17 cellular contexts compared by ENCODE assay signal in the genomic region with DNA sequence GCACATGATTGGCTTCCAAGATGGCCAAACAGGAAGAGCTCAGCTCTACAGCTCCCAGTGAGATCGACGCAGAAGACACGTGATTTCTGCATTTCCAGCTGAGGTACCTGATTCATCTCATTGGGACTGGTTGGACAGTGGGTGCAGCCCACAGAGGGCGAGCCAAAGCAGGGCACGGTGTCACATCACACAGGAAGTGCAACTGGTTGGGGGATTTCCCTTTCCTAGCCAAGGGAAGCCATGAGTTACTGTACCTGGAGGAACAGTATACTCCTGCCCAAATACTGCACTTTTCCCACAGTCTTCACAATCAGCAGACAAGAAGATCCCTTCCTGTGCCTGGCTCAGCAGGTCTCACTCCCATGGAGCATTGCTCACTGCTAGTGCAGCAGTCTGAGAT.
DNase-seq lines count a peak whose midpoint lies in the region; ATAC-seq, FAIRE-seq and TF ChIP-seq lines count a peak whose summit lies in the region.
"Had no signal": no experiment of that assay in that cellular context is flagged by ENCODE, and none has a peak within 500 bp of the region (broad histone marks: within the 10 kb centered on the region; RNA-seq: fewer than 3 reads in every experiment).

No MANE protein-coding gene starts in this region.

- ATAC-seq in activated CD8-positive, alpha-beta T cell treated with anti-CD3 and anti-CD28 coated beads for 36 hours, result no peak
- no peak for ATAC-seq in activated CD8-positive, alpha-beta T cell treated with anti-CD3 and anti-CD28 coated beads, Interleukin-2, amount 10 ng/mL, durations not matched to agents 7 days and 5 days
- ATAC-seq in GM18867 (IDR thresholded peaks at IDR 0.05; ENCODE audit: unreplicated experiment) (peak; percentile 41), HG03045 (IDR thresholded peaks at IDR 0.05; ENCODE audit: unreplicated experiment) (no peak)
- peak; percentile 42 for ATAC-seq in activated T-helper 17 cell treated with anti-CD3 and anti-CD28 coated beads, Interleukin-2, amount 50 U/mL, for 72 hours (replicated peaks)
- ATAC-seq: A549, GM23338 had no signal

- H3K36me3 Mint-ChIP-seq in activated CD8-positive, alpha-beta T cell treated with anti-CD3 and anti-CD28 coated beads for 36 hours (ENCODE audit: low read depth), result peaks cover 2% of the 10 kb centered on the region
- H3K36me3 Mint-ChIP-seq in activated CD8-positive, alpha-beta T cell treated with anti-CD3 and anti-CD28 coated beads, Interleukin-2, amount 10 ng/mL, durations not matched to agents 7 days and 5 days (ENCODE audit: low read depth), result no peaks in the 10 kb centered on the region
- no peaks in the 10 kb centered on the region for H3K36me3 Mint-ChIP-seq in activated T-helper 17 cell treated with anti-CD3 and anti-CD28 coated beads, Interleukin-2, amount 50 U/mL, for 72 hours (ENCODE audit: low read depth)

- intact Hi-C loops in activated CD8-positive, alpha-beta T cell treated with anti-CD3 and anti-CD28 coated beads for 36 hours (cut with micrococcal nuclease), result no loop called here

- POLR2A ChIA-PET in activated CD8-positive, alpha-beta T cell treated with anti-CD3 and anti-CD28 coated beads for 36 hours (lab: Charles Lee), result no interaction called here
- POLR2A ChIA-PET in activated CD8-positive, alpha-beta T cell treated with anti-CD3 and anti-CD28 coated beads, Interleukin-2, amount 10 ng/mL, durations not matched to agents 7 days and 5 days (lab: Charles Lee), result no interaction called here

- no peak overlapping the region for H3K4me3 Mint-ChIP-seq in activated CD8-positive, alpha-beta T cell treated with anti-CD3 and anti-CD28 coated beads for 36 hours
- H3K4me3 Mint-ChIP-seq in activated CD8-positive, alpha-beta T cell treated with anti-CD3 and anti-CD28 coated beads, Interleukin-2, amount 10 ng/mL, durations not matched to agents 7 days and 5 days, result no peak overlapping the region
- no peak overlapping the region for H3K4me3 Mint-ChIP-seq in activated T-helper 17 cell treated with anti-CD3 and anti-CD28 coated beads, Interleukin-2, amount 50 U/mL, for 72 hours
- H3K4me3 Mint-ChIP-seq: CD4-positive, alpha-beta T cell; GM23338; H9 had no signal

- H3K4me1 Mint-ChIP-seq in activated CD8-positive, alpha-beta T cell treated with anti-CD3 and anti-CD28 coated beads for 36 hours (ENCODE audit: low read depth), result no peaks in the 10 kb centered on the region
- H3K4me1 Mint-ChIP-seq in activated CD8-positive, alpha-beta T cell treated with anti-CD3 and anti-CD28 coated beads, Interleukin-2, amount 10 ng/mL, durations not matched to agents 7 days and 5 days (ENCODE audit: low read depth), result no peaks in the 10 kb centered on the region
- no peaks in the 10 kb centered on the region for H3K4me1 Mint-ChIP-seq in activated T-helper 17 cell treated with anti-CD3 and anti-CD28 coated beads, Interleukin-2, amount 50 U/mL, for 72 hours

- H3K27me3 Mint-ChIP-seq in activated CD8-positive, alpha-beta T cell treated with anti-CD3 and anti-CD28 coated beads for 36 hours, result no peaks in the 10 kb centered on the region
- H3K27me3 Mint-ChIP-seq in activated CD8-positive, alpha-beta T cell treated with anti-CD3 and anti-CD28 coated beads, Interleukin-2, amount 10 ng/mL, durations not matched to agents 7 days and 5 days (ENCODE audit: low read depth), result no peaks in the 10 kb centered on the region
- H3K27me3 Mint-ChIP-seq in activated T-helper 17 cell treated with anti-CD3 and anti-CD28 coated beads, Interleukin-2, amount 50 U/mL, for 72 hours, result no peaks in the 10 kb centered on the region
- H3K27me3 Mint-ChIP-seq: CD4-positive, alpha-beta T cell had no signal

- H3K9me3 Mint-ChIP-seq in activated CD8-positive, alpha-beta T cell treated with anti-CD3 and anti-CD28 coated beads for 36 hours, result peaks cover 26% of the 10 kb centered on the region
- peaks cover 5% of the 10 kb centered on the region for H3K9me3 Mint-ChIP-seq in activated CD8-positive, alpha-beta T cell treated with anti-CD3 and anti-CD28 coated beads, Interleukin-2, amount 10 ng/mL, durations not matched to agents 7 days and 5 days (ENCODE audit: insufficient read depth)
- H3K9me3 Mint-ChIP-seq in activated T-helper 17 cell treated with anti-CD3 and anti-CD28 coated beads, Interleukin-2, amount 50 U/mL, for 72 hours, result peaks cover 27% of the 10 kb centered on the region
- H3K9me3 Mint-ChIP-seq: GM23338, H9 had no signal

- no peak overlapping the region for H3K27ac Mint-ChIP-seq in activated CD8-positive, alpha-beta T cell treated with anti-CD3 and anti-CD28 coated beads for 36 hours
- no peak overlapping the region for H3K27ac Mint-ChIP-seq in activated CD8-positive, alpha-beta T cell treated with anti-CD3 and anti-CD28 coated beads, Interleukin-2, amount 10 ng/mL, durations not matched to agents 7 days and 5 days
- no peak overlapping the region for H3K27ac Mint-ChIP-seq in activated T-helper 17 cell treated with anti-CD3 and anti-CD28 coated beads, Interleukin-2, amount 50 U/mL, for 72 hours
- H3K27ac Mint-ChIP-seq: CD4-positive, alpha-beta T cell; GM23338; H9 had no signal

- DNase-seq in activated CD8-positive, alpha-beta T cell treated with anti-CD3 and anti-CD28 coated beads for 36 hours, result peak; percentile 5
- DNase-seq in activated CD8-positive, alpha-beta T cell treated with anti-CD3 and anti-CD28 coated beads, Interleukin-2, amount 10 ng/mL, durations not matched to agents 7 days and 5 days, result no peak
- DNase-seq in urothelium cell line (ENCODE audit: low spot score), result no peak
- DNase-seq in NCI-H1092 (lab: John Stamatoyannopoulos, UW), result no peak
- DNase-seq in H4 (ENCODE audit: low spot score), result no peak
- DNase-seq: AML-193; Caco-2; CD4-positive, alpha-beta T cell; H9 had no signal

- peak; percentile 89 for FAIRE-seq in urothelium cell line (lab: Jason Lieb, UNC)
- FAIRE-seq: A549, D721Med, G401.6, GM19239 had no signal

- no peak for TF ChIP-seq CTCF in activated CD8-positive, alpha-beta T cell treated with anti-CD3 and anti-CD28 coated beads for 36 hours (IDR thresholded peaks at IDR 0.05)

- CTCF ChIA-PET in activated CD8-positive, alpha-beta T cell treated with anti-CD3 and anti-CD28 coated beads for 36 hours (lab: Charles Lee), result no interaction called here
- CTCF ChIA-PET in activated CD8-positive, alpha-beta T cell treated with anti-CD3 and anti-CD28 coated beads, Interleukin-2, amount 10 ng/mL, durations not matched to agents 7 days and 5 days (lab: Charles Lee), result interaction anchor here (1.0 kb wide), 1 partner anchor 17 kb away, joined by 4 read pairs; no protein-coding TSS in a partner anchor

Comparison
In these comparisons a context has a peak if more than half of its experiments do, and no peak if none do; other contexts are left out.
1. ATAC-seq: peak in GM18867 (single experiment) and activated T-helper 17 cell treated with anti-CD3 and anti-CD28 coated beads, Interleukin-2, amount 50 U/mL, for 72 hours (single experiment); none in activated CD8-positive, alpha-beta T cell treated with anti-CD3 and anti-CD28 coated beads for 36 hours (single experiment), activated CD8-positive, alpha-beta T cell treated with anti-CD3 and anti-CD28 coated beads, Interleukin-2, amount 10 ng/mL, durations not matched to agents 7 days and 5 days (single experiment) and HG03045 (single experiment).